ENCODE assay signal across 1 cellular context in the genomic region with DNA sequence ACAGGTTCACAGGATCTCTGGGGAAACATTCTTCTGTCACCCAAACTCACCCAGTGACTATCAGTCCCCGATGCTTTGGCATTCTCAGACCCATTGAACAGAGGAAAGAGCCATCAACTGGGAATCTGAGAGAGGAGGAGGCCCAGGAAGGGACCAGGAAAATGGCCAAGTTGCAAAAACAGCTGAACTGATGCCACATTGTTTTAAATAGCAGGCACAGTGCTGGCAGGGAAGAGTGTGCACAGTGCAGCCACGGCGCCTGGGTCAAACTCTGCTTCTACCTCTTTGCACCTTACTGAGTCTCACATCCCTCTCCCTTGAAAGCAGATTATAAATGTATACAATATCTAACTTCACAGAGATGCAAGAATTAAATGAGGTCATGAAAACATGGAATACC.
TF ChIP-seq lines count a peak whose summit lies in the region.

No MANE protein-coding gene starts in this region.

TF ChIP-seq in GM23338, 12 proteins besides CTCF, POLR2A, EP300 and RAD21 (continued from another document):
- TF ChIP-seq, protein P1, sequence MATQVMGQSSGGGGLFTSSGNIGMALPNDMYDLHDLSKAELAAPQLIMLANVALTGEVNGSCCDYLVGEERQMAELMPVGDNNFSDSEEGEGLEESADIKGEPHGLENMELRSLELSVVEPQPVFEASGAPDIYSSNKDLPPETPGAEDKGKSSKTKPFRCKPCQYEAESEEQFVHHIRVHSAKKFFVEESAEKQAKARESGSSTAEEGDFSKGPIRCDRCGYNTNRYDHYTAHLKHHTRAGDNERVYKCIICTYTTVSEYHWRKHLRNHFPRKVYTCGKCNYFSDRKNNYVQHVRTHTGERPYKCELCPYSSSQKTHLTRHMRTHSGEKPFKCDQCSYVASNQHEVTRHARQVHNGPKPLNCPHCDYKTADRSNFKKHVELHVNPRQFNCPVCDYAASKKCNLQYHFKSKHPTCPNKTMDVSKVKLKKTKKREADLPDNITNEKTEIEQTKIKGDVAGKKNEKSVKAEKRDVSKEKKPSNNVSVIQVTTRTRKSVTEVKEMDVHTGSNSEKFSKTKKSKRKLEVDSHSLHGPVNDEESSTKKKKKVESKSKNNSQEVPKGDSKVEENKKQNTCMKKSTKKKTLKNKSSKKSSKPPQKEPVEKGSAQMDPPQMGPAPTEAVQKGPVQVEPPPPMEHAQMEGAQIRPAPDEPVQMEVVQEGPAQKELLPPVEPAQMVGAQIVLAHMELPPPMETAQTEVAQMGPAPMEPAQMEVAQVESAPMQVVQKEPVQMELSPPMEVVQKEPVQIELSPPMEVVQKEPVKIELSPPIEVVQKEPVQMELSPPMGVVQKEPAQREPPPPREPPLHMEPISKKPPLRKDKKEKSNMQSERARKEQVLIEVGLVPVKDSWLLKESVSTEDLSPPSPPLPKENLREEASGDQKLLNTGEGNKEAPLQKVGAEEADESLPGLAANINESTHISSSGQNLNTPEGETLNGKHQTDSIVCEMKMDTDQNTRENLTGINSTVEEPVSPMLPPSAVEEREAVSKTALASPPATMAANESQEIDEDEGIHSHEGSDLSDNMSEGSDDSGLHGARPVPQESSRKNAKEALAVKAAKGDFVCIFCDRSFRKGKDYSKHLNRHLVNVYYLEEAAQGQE (IDR thresholded peaks at IDR 0.05; ENCODE audit: unreplicated experiment): no peak
